ENCODE assay signal across 8 cellular contexts in genomic region chr7:92832623-92833023, GRCh38. TPM values are rescaled to one million over a fixed set of nuclear protein-coding genes. Genes with fewer than 3 reads are reported as not detected.
DNase-seq lines count a peak whose midpoint lies in the region; ATAC-seq and TF ChIP-seq lines count a peak whose summit lies in the region.

No MANE protein-coding gene starts in this region.

- TF ChIP-seq CTCF in adrenal gland (IDR thresholded peaks at IDR 0.05) (no peak), lower lobe of right lung (IDR thresholded peaks at IDR 0.05) (no peak)

- H3K27me3 ChIP-seq in adrenal gland (no peaks in the 10 kb centered on the region), lower lobe of right lung (ENCODE audit: low read depth) (no peaks in the 10 kb centered on the region), aorta (ENCODE audit: control insufficient read depth in 1 of 2, insufficient read depth in 2 of 2, low read length in 1 of 2) (no peaks in the 10 kb centered on the region)

- intact Hi-C loops in activated naive CD4-positive, alpha-beta T cell treated with anti-CD3 and anti-CD28 coated beads for 36 hours (cut with micrococcal nuclease): loop anchor here (1.0 to 10.0 kb wide), 16 partner anchors 8 to 698 kb away; partner anchors contain the start of genes ANKIB1, CYP51A1, FAM133B and GATAD1
- intact Hi-C loops in adrenal gland (cut with DNase I): loop anchor here (5.0 to 10.0 kb wide), 3 partner anchors 140 to 215 kb away; no protein-coding TSS in a partner anchor
- intact Hi-C loops in lower lobe of right lung (cut with DNase I): loop anchor here (10.0 kb wide), 1 partner anchor 138 kb away; no protein-coding TSS in a partner anchor
- intact Hi-C loops in aorta (cut with DNase I): loop anchor here (2.0 to 10.0 kb wide), 10 partner anchors 24 to 305 kb away; partner anchors contain the start of genes PEX1 (in 1 of the 2) and RBM48 (in 1 of the 2)

- H3K27me3 Mint-ChIP-seq in activated naive CD4-positive, alpha-beta T cell treated with anti-CD3 and anti-CD28 coated beads for 36 hours (ENCODE audit: low read depth): peaks cover 5% of the 10 kb centered on the region

- peaks cover 43% of the 10 kb centered on the region for H3K36me3 Mint-ChIP-seq in activated naive CD4-positive, alpha-beta T cell treated with anti-CD3 and anti-CD28 coated beads for 36 hours (ENCODE audit: low read depth)

- H3K4me3 Mint-ChIP-seq in activated naive CD4-positive, alpha-beta T cell treated with anti-CD3 and anti-CD28 coated beads for 36 hours: peak overlapping the region; percentile 89

- no peak for DNase-seq in activated naive CD4-positive, alpha-beta T cell treated with anti-CD3 and anti-CD28 coated beads for 36 hours
- DNase-seq in activated naive CD4-positive, alpha-beta T cell (lab: John Stamatoyannopoulos, UW): no peak
- DNase-seq in adrenal gland (no peak), lower lobe of right lung (no peak), aorta (no peak), HuH-7.5 (ENCODE audit: low spot score) (no peak), cortex of kidney (lab: John Stamatoyannopoulos, UW) (no peak)

- no peak for TF ChIP-seq POLR2A in adrenal gland (IDR thresholded peaks at IDR 0.05)

- CTCF ChIA-PET in activated naive CD4-positive, alpha-beta T cell treated with anti-CD3 and anti-CD28 coated beads for 36 hours (lab: Charles Lee): interaction anchor here (0.6 to 3.9 kb wide), 27 partner anchors 10 to 341 kb away, joined by 3 to 38 read pairs (median 4); partner anchors contain the start of gene FAM133B

- H3K27ac ChIP-seq in adrenal gland (peak overlapping the region; percentile 57 to 91 (median 89)), lower lobe of right lung (peak overlapping the region; percentile 84), aorta (ENCODE audit: low read depth in 1 of 2, low read length in 2 of 2) (peak overlapping the region in 1 of 2 donors; percentile 10)

- H3K9me3 Mint-ChIP-seq in activated naive CD4-positive, alpha-beta T cell treated with anti-CD3 and anti-CD28 coated beads for 36 hours: no peaks in the 10 kb centered on the region

- WGBS in adrenal gland, 4 donors: 0 to 4% (median 1%) methylated on average over 13 to 17 of the region's 17 CpGs
- WGBS in aorta, 2 donors: 0 to 1% methylated on average over 17 of the region's 17 CpGs

- peaks cover 38% of the 10 kb centered on the region for H3K4me1 Mint-ChIP-seq in activated naive CD4-positive, alpha-beta T cell treated with anti-CD3 and anti-CD28 coated beads for 36 hours (ENCODE audit: low read depth)

- peak overlapping the region; percentile 98 for H3K27ac Mint-ChIP-seq in activated naive CD4-positive, alpha-beta T cell treated with anti-CD3 and anti-CD28 coated beads for 36 hours

- peak overlapping the region; percentile 6 to 90 (median 82) for H3K4me3 ChIP-seq in adrenal gland
- peak overlapping the region; percentile 83 for H3K4me3 ChIP-seq in lower lobe of right lung
- peak overlapping the region; percentile 97 to 98 for H3K4me3 ChIP-seq in aorta (ENCODE audit: low read length in 2 of 2)

- H3K36me3 ChIP-seq in adrenal gland (replicated peaks in 1 of 2) (no peaks in the 10 kb centered on the region), lower lobe of right lung (no peaks in the 10 kb centered on the region), aorta (ENCODE audit: control insufficient read depth in 1 of 2, insufficient read depth in 2 of 2, low read length in 1 of 2) (no peaks in the 10 kb centered on the region)

- H3K9me3 ChIP-seq in adrenal gland (replicated peaks in 1 of 3): no peaks in the 10 kb centered on the region
- no peaks in the 10 kb centered on the region for H3K9me3 ChIP-seq in lower lobe of right lung
- H3K9me3 ChIP-seq in aorta (ENCODE audit: control insufficient read depth, low read length): no peaks in the 10 kb centered on the region

- ATAC-seq in HG03378 (IDR thresholded peaks at IDR 0.05; ENCODE audit: unreplicated experiment) (peak; percentile 2), lower lobe of right lung (no peak), aorta (ENCODE audit: low FRiP score) (no peak)

- peaks cover 22 to 52% of the 10 kb centered on the region in 2 donors for H3K4me1 ChIP-seq in adrenal gland (replicated peaks in 1 of 2)
- H3K4me1 ChIP-seq in lower lobe of right lung: peaks cover 27% of the 10 kb centered on the region
- H3K4me1 ChIP-seq in aorta (ENCODE audit: control insufficient read depth in 1 of 2, insufficient read depth in 2 of 2, low read length in 2 of 2): no peaks in the 10 kb centered on the region

RNA-seq across cellular contexts. Expression of gene CDK6, which starts 3.8 kb away (rescaled TPM):
- 100 to 1,000 TPM in 1 of 2 experiments, 10 to 100 TPM in 1; 99.4 to 101 TPM for total RNA-seq in activated naive CD4-positive, alpha-beta T cell treated with anti-CD3 and anti-CD28 coated beads for 36 hours
- 10 to 100 TPM; 18.2 to 61.7 (median 41.6) TPM for total RNA-seq in adrenal gland
- 10 to 100 TPM in 1 of 3 donors, 1 to 10 TPM in 2; 2.5 to 12.9 (median 4.3) TPM for polyA plus RNA-seq in adrenal gland
- 21.7 TPM for total RNA-seq in lower lobe of right lung
- 10 to 100 TPM; 17.3 to 26.0 TPM for total RNA-seq in aorta
- 1 to 10 TPM; 2.8 to 5.4 TPM for polyA plus RNA-seq in aorta
